Comparison of ENCODE assay signal across 11 cellular contexts in genomic region chr14:96177766-96178377, GRCh38. TPM values are rescaled to one million over a fixed set of nuclear protein-coding genes. Genes with fewer than 3 reads are reported as not detected.
A peak's percentile ranks its signal among the peaks of the same experiment; 100 is the strongest.
DNase-seq lines count a peak whose midpoint lies in the region; ATAC-seq and TF ChIP-seq lines count a peak whose summit lies in the region.
"Had no signal": no experiment of that assay in that cellular context is flagged by ENCODE, and none has a peak within 500 bp of the region (broad histone marks: within the 10 kb centered on the region; RNA-seq: fewer than 3 reads in every experiment).

No MANE protein-coding gene starts in this region.

- H3K9me3 ChIP-seq in CD4-positive, alpha-beta T cell (ENCODE audit: control insufficient read depth, low read length), result no peaks in the 10 kb centered on the region
- peaks cover 2% of the 10 kb centered on the region for H3K9me3 ChIP-seq in trophoblast cell (ENCODE audit: insufficient read depth, low read depth, low read length)

- H3K4me3 ChIP-seq in choroid plexus epithelial cell (ENCODE audit: low read depth, low read length), result no peak overlapping the region
- no peak overlapping the region for H3K4me3 ChIP-seq in trophoblast cell (ENCODE audit: low read depth, low read length)

- H3K4ac ChIP-seq in trophoblast cell (ENCODE audit: low read depth, low read length), result no peak overlapping the region

- H2BK5ac ChIP-seq in trophoblast cell (ENCODE audit: low read depth, low read length, poor library complexity), result no peak overlapping the region

- WGBS in trophoblast cell (ENCODE audit: extremely low coverage, insufficient coverage, insufficient read length), result no CpG with 5 or more reads among the region's 10 CpGs

- no peak overlapping the region for H3K27ac Mint-ChIP-seq in CD4-positive, alpha-beta T cell
- H3K27ac Mint-ChIP-seq: T-helper 1 cell treated with Interleukin-12 subunit alpha and Interleukin-12 subunit beta and Interleukin-4 antibody, amounts not matched to agents 30 μg/mL and 1 μg/mL, for 36 hours had no signal

- H3K79me2 ChIP-seq in trophoblast cell (ENCODE audit: control insufficient read depth, insufficient read depth, low read length, poor library complexity), result no peaks in the 10 kb centered on the region

- H3K36me3 ChIP-seq in trophoblast cell (ENCODE audit: control insufficient read depth in 1 of 2, insufficient read depth in 2 of 2, low read length in 2 of 2), result no peaks in the 10 kb centered on the region

- H4K8ac ChIP-seq in trophoblast cell (ENCODE audit: low read depth, low read length), result no peak overlapping the region

- no peak for TF ChIP-seq CTCF in CD4-positive, alpha-beta T cell (IDR thresholded peaks at IDR 0.05)
- TF ChIP-seq CTCF in GM20000 (IDR thresholded peaks at IDR 0.05; ENCODE audit: extremely low read depth, missing control alignments) (no peak), choroid plexus epithelial cell (conservative IDR thresholded peaks at IDR 0.05; ENCODE audit: low read depth, low read length) (no peak)

- peaks cover 18% of the 10 kb centered on the region for H3K27me3 Mint-ChIP-seq in CD4-positive, alpha-beta T cell

- no peak overlapping the region for H4K12ac ChIP-seq in trophoblast cell (ENCODE audit: low read depth, low read length)

- peaks cover 5% of the 10 kb centered on the region for H3K4me1 Mint-ChIP-seq in CD4-positive, alpha-beta T cell (ENCODE audit: low read depth)

- in situ Hi-C loops in ACHN (cut with HindIII; ENCODE audit: low pct_ligation_motif_present, low pct_unique_long_range_greater_than_20kb, low sequenced_read_pairs), result no loop called here

- no peak overlapping the region for H3K4me3 Mint-ChIP-seq in CD4-positive, alpha-beta T cell
- H3K4me3 Mint-ChIP-seq: T-helper 1 cell treated with Interleukin-12 subunit alpha and Interleukin-12 subunit beta and Interleukin-4 antibody, amounts not matched to agents 30 μg/mL and 1 μg/mL, for 36 hours had no signal

- no peak overlapping the region for H3K4me2 ChIP-seq in trophoblast cell (ENCODE audit: low read length)

- ATAC-seq in CD4-positive, alpha-beta T cell (ENCODE audit: poor library complexity), result peak; percentile 76
- no peak for ATAC-seq in GM18873 (IDR thresholded peaks at IDR 0.05; ENCODE audit: low FRiP score, unreplicated experiment)

- H4K91ac ChIP-seq in trophoblast cell (ENCODE audit: low read depth, low read length), result peak overlapping the region; percentile 50

- H3K23ac ChIP-seq in trophoblast cell (ENCODE audit: low read length), result no peak overlapping the region

- DNase-seq in CD4-positive, alpha-beta T cell, result peak in 4 of 10 experiments; percentile 3 to 18 (median 11)
- DNase-seq in GM20000 (ENCODE audit: low spot score) (peak; percentile 57), choroid plexus epithelial cell (ENCODE audit: low read depth) (peak; percentile 40), trophoblast cell (no peak), T1000 (lab: John Stamatoyannopoulos, UW) (no peak), ACHN (no peak), NCI-H2081 (lab: John Stamatoyannopoulos, UW) (no peak)
- DNase-seq: kidney glomerular epithelial cell, NCI-H774 had no signal

- no peaks in the 10 kb centered on the region for H3K36me3 Mint-ChIP-seq in CD4-positive, alpha-beta T cell (ENCODE audit: low read depth)

- peaks cover 9 to 14% of the 10 kb centered on the region in 2 experiments for H3K4me1 ChIP-seq in trophoblast cell (ENCODE audit: control insufficient read depth in 1 of 2, insufficient read depth in 2 of 2, low read length in 2 of 2)

- H2BK12ac ChIP-seq in trophoblast cell (ENCODE audit: low read length), result peak overlapping the region; percentile 32

- H3K9me3 Mint-ChIP-seq in CD4-positive, alpha-beta T cell, result no peaks in the 10 kb centered on the region
- H3K9me3 Mint-ChIP-seq: T-helper 1 cell treated with Interleukin-12 subunit alpha and Interleukin-12 subunit beta and Interleukin-4 antibody, amounts not matched to agents 30 μg/mL and 1 μg/mL, for 36 hours had no signal

- no peak overlapping the region for H2AFZ ChIP-seq in trophoblast cell (ENCODE audit: insufficient read depth, low read length, poor library complexity)

- intact Hi-C loops in CD4-positive, alpha-beta T cell (cut with DNase I, micrococcal nuclease), result loop anchor here in 1 of 2 experiments (2.0 kb wide), 1 partner anchor 77 kb away; no protein-coding TSS in a partner anchor

- peak overlapping the region; percentile 41 for H2BK120ac ChIP-seq in trophoblast cell (ENCODE audit: insufficient read depth, low read length, poor library complexity)

- POLR2A ChIA-PET in CD4-positive, alpha-beta T cell (lab: Charles Lee), result interaction anchor here (1.1 kb wide), 1 partner anchor 52 kb away, joined by 4 read pairs; no protein-coding TSS in a partner anchor

- H3K27ac ChIP-seq in CD4-positive, alpha-beta T cell (ENCODE audit: low read depth, low read length), result no peak overlapping the region
- no peak overlapping the region for H3K27ac ChIP-seq in trophoblast cell (ENCODE audit: low read depth, low read length)

- H3K27me3 ChIP-seq in CD4-positive, alpha-beta T cell (ENCODE audit: control insufficient read depth, insufficient read depth, low read length), result no peaks in the 10 kb centered on the region
- no peaks in the 10 kb centered on the region for H3K27me3 ChIP-seq in trophoblast cell (ENCODE audit: insufficient read depth, low read length)

- H2AK5ac ChIP-seq in trophoblast cell (ENCODE audit: low read length), result no peak overlapping the region

- peaks cover 5% of the 10 kb centered on the region for H3K79me1 ChIP-seq in trophoblast cell (ENCODE audit: low read length)

- no peak overlapping the region for H3K9ac ChIP-seq in trophoblast cell (ENCODE audit: low read length)

- H3K14ac ChIP-seq in trophoblast cell (ENCODE audit: low read length), result peak overlapping the region; percentile 56

- CTCF ChIA-PET in CD4-positive, alpha-beta T cell (lab: Charles Lee), result no interaction called here

- no peak overlapping the region for H3K18ac ChIP-seq in trophoblast cell (ENCODE audit: low read length)

RNA-seq across cellular contexts. Expression of gene BDKRB2, which starts 26.8 kb away (rescaled TPM):
- not detected for total RNA-seq in CD4-positive, alpha-beta T cell
- 29.0 and 29.1 TPM in 2 replicates for polyA plus RNA-seq in trophoblast cell (2013)

Comparison
In these comparisons a context has a peak if more than half of its experiments do, and no peak if none do; other contexts are left out.
1. DNase-seq: peak in GM20000 (single experiment) and choroid plexus epithelial cell (single experiment); none in trophoblast cell (0 of 2), T1000 (single experiment), ACHN (single experiment) and NCI-H2081 (0 of 2).